8 cellular contexts compared by ENCODE assay signal in the genomic region with DNA sequence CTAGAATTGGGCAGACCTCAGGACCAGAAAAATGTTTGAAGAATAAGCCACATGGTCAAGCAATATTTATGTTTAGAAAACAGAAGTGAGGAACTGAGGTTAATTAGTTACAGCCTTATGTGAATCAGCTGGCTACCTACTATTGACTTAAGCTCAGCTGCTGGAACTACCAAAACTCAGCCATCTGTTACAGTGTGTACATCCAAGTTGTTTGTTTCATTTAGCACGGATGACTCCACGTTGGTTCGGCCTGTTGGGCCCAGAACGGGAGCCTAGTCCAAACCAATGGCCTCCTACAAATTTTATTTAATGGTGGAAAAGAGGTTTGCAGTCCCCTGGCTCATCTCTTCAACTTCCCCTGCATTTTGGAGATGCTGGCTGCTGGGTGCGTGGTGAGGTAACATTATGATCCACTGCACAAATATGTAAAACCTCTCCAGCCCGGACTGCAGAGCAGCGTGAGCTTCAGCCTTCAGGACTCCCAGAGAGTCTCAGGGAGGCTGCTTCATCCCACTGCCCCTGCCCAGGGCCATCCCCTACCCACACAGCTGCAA.
DNase-seq lines count a peak whose midpoint lies in the region; ATAC-seq and TF ChIP-seq lines count a peak whose summit lies in the region.

No MANE protein-coding gene starts in this region.

- H3K4me3 ChIP-seq in LNCaP clone FGC (ENCODE audit: low read depth, low read length) (no peak overlapping the region), OCI-LY7 (ENCODE audit: low read depth, low read length, poor library complexity, severe bottlenecking) (no peak overlapping the region)

- POLR2A ChIA-PET in OCI-LY7 (lab: Charles Lee): interaction anchor here (0.6 to 1.2 kb wide), 6 partner anchors 10 to 445 kb away, joined by 3 to 5 read pairs (median 3); no protein-coding TSS in a partner anchor

- DNase-seq in Calu3: peak; percentile 9
- peak; percentile 54 for DNase-seq in LNCaP clone FGC (ENCODE audit: low read depth)
- DNase-seq in retina: peak; percentile 6
- DNase-seq in SIG-M5 (lab: John Stamatoyannopoulos, UW): no peak
- DNase-seq in HT-29 (ENCODE audit: low spot score): no peak
- no peak for DNase-seq in OCI-LY7 (ENCODE audit: low spot score)

- no peak overlapping the region for H3K4me2 ChIP-seq in OCI-LY7 (ENCODE audit: low read length)

- no peaks in the 10 kb centered on the region for H3K36me3 Mint-ChIP-seq in Calu3 (ENCODE audit: insufficient read depth, unreplicated experiment)

- H3K9me3 ChIP-seq in OCI-LY7 (ENCODE audit: low read length): no peaks in the 10 kb centered on the region

- H2AFZ ChIP-seq in OCI-LY7 (ENCODE audit: low read length): no peak overlapping the region

- no peak for TF ChIP-seq CTCF in Calu3 (IDR thresholded peaks at IDR 0.05; ENCODE audit: unreplicated experiment)
- no peak for TF ChIP-seq CTCF in LNCaP clone FGC (IDR thresholded peaks at IDR 0.05; ENCODE audit: control insufficient read depth, extremely low read depth, insufficient read depth)
- TF ChIP-seq CTCF in OCI-LY7 (conservative IDR thresholded peaks at IDR 0.05; ENCODE audit: low read length): no peak

- H3K9me3 Mint-ChIP-seq in Calu3 (ENCODE audit: low read depth, unreplicated experiment): no peaks in the 10 kb centered on the region

- BruUV-seq in Calu3 (replicated peaks; lab: Mats Ljungman, UMichigan) (no TSS peak), OCI-LY7 (replicated peaks; lab: Mats Ljungman, UMichigan) (no TSS peak)

- H3K4me3 Mint-ChIP-seq in Calu3 (ENCODE audit: low read depth, unreplicated experiment): no peak overlapping the region

- no peaks in the 10 kb centered on the region for H3K36me3 ChIP-seq in OCI-LY7 (ENCODE audit: insufficient read depth, low read length)

- peaks cover 13% of the 10 kb centered on the region for H3K4me1 ChIP-seq in OCI-LY7 (ENCODE audit: insufficient read depth, low read length, poor library complexity, severe bottlenecking)

- no peaks in the 10 kb centered on the region for H3K9me2 ChIP-seq in OCI-LY7 (ENCODE audit: insufficient read depth, low read length)

- H3K27me3 Mint-ChIP-seq in Calu3 (ENCODE audit: unreplicated experiment): no peaks in the 10 kb centered on the region

- no peaks in the 10 kb centered on the region for H4K20me1 ChIP-seq in OCI-LY7 (ENCODE audit: insufficient read depth, low read length)

- CTCF ChIA-PET in Calu3 (lab: Charles Lee): interaction anchor here (0.6 to 1.5 kb wide), 3 partner anchors 144 to 564 kb away, joined by 3 to 4 read pairs (median 3); no protein-coding TSS in a partner anchor
- CTCF ChIA-PET in OCI-LY7 (lab: Charles Lee; ENCODE audit: unreplicated experiment): interaction anchor here (0.9 kb wide), 1 partner anchor 377 kb away, joined by 3 read pairs; no protein-coding TSS in a partner anchor

- intact Hi-C loops in Calu3 (cut with micrococcal nuclease; ENCODE audit: unreplicated experiment) (loop anchor here (10.0 kb wide), 3 partner anchors 144 to 314 kb away; no protein-coding TSS in a partner anchor), OCI-LY7 (cut with micrococcal nuclease; ENCODE audit: unreplicated experiment) (no loop called here)

- peaks cover 28% of the 10 kb centered on the region for H3K4me1 Mint-ChIP-seq in Calu3 (ENCODE audit: low read depth, unreplicated experiment)

- ATAC-seq in GM21619 (IDR thresholded peaks at IDR 0.05; ENCODE audit: unreplicated experiment): peak; percentile 72

- H3K27ac ChIP-seq in cingulate gyrus (ENCODE audit: low read depth, low read length): peak overlapping the region; percentile 76
- no peak overlapping the region for H3K27ac ChIP-seq in OCI-LY7 (ENCODE audit: low read depth, low read length, poor library complexity, severe bottlenecking)

- H3K79me2 ChIP-seq in OCI-LY7 (ENCODE audit: insufficient read depth, low read depth, low read length): no peaks in the 10 kb centered on the region

- H3K27ac Mint-ChIP-seq in Calu3 (ENCODE audit: unreplicated experiment): no peak overlapping the region

Comparison
In these comparisons a context has a peak if more than half of its experiments do, and no peak if none do; other contexts are left out.
1. DNase-seq: peak in Calu3 (single experiment), LNCaP clone FGC (single experiment) and retina (single experiment); none in SIG-M5 (single experiment), HT-29 (single experiment) and OCI-LY7 (single experiment).